25 cellular contexts compared by ENCODE assay signal in genomic region chr22:32905400-32905799, GRCh38.
DNase-seq lines count a peak whose midpoint lies in the region; ATAC-seq and TF ChIP-seq lines count a peak whose summit lies in the region.
"Had no signal": no experiment of that assay in that cellular context is flagged by ENCODE, and none has a peak within 500 bp of the region (broad histone marks: within the 10 kb centered on the region; RNA-seq: fewer than 3 reads in every experiment).

No MANE protein-coding gene starts in this region.

- no peaks in the 10 kb centered on the region for H3K36me3 ChIP-seq in PC-9 (ENCODE audit: low read depth)
- H3K36me3 ChIP-seq: breast epithelium, Peyer's patch, upper lobe of left lung had no signal

- H3K4me3 ChIP-seq in retinal pigment epithelial cell (ENCODE audit: low read length) (no peak overlapping the region), PC-9 (no peak overlapping the region)
- H3K4me3 ChIP-seq: breast epithelium, Peyer's patch, SK-N-MC, upper lobe of left lung had no signal

- no peaks in the 10 kb centered on the region for H3K9me2 ChIP-seq in PC-9 (ENCODE audit: insufficient read depth)

- no peak overlapping the region for H3K27ac ChIP-seq in PC-9
- H3K27ac ChIP-seq: breast epithelium, Peyer's patch, SK-N-MC, upper lobe of left lung had no signal

- no TSS peak for BruUV-seq in PC-9 (replicated peaks; lab: Mats Ljungman, UMichigan)

- peak overlapping the region in 1 of 5 experiments; percentile 23 for H3K4me3 Mint-ChIP-seq in brain
- H3K4me3 Mint-ChIP-seq in activated CD8-positive, alpha-beta T cell treated with anti-CD3 and anti-CD28 coated beads, Interleukin-2, amount 10 ng/mL, durations not matched to agents 7 days and 5 days: no peak overlapping the region
- H3K4me3 Mint-ChIP-seq: activated naive CD8-positive, alpha-beta T cell treated with anti-CD3 and anti-CD28 coated beads, Interleukin-2, amount 10 ng/mL, durations not matched to agents 7 days and 5 days; memory B cell; natural killer cell; stimulated activated naive CD8-positive, alpha-beta T cell treated with anti-CD3 and anti-CD28 coated beads, Interleukin-15, amount 100 ng/mL, for 72 hours had no signal

- H4K20me1 ChIP-seq in PC-9 (ENCODE audit: insufficient read depth): no peaks in the 10 kb centered on the region

- H3K4me2 ChIP-seq in PC-9: no peak overlapping the region

- no peaks in the 10 kb centered on the region for H3F3A ChIP-seq in PC-9 (ENCODE audit: insufficient read depth, low read depth)

- H3K9me3 ChIP-seq in PC-9 (ENCODE audit: insufficient read depth, low read depth): no peaks in the 10 kb centered on the region; the same call in 1 of the 2 replicates
- H3K9me3 ChIP-seq: breast epithelium, Peyer's patch, upper lobe of left lung had no signal

- no peaks in the 10 kb centered on the region for H3K9me3 Mint-ChIP-seq in brain
- H3K9me3 Mint-ChIP-seq in activated CD8-positive, alpha-beta T cell treated with anti-CD3 and anti-CD28 coated beads, Interleukin-2, amount 10 ng/mL, durations not matched to agents 7 days and 5 days (ENCODE audit: insufficient read depth): no peaks in the 10 kb centered on the region
- H3K9me3 Mint-ChIP-seq: activated naive CD8-positive, alpha-beta T cell treated with anti-CD3 and anti-CD28 coated beads, Interleukin-2, amount 10 ng/mL, durations not matched to agents 7 days and 5 days; activated T-helper 2 cell treated with anti-CD3 and anti-CD28 coated beads, Interferon-gamma antibody, Interleukin-2, Interleukin-4, amounts not matched to agents 10 μg/mL and 5 μg/mL and 100 μg/mL, durations not matched to agents 14 hours and 24 hours and 36 hours; memory B cell; natural killer cell; stimulated activated naive CD8-positive, alpha-beta T cell treated with anti-CD3 and anti-CD28 coated beads, Interleukin-15, amount 100 ng/mL, for 72 hours had no signal

- no peaks in the 10 kb centered on the region for H3K79me2 ChIP-seq in PC-9 (ENCODE audit: low read depth)

- H3K27ac Mint-ChIP-seq in brain: peak overlapping the region; percentile 52 to 87 (median 84)
- no peak overlapping the region for H3K27ac Mint-ChIP-seq in activated CD8-positive, alpha-beta T cell treated with anti-CD3 and anti-CD28 coated beads, Interleukin-2, amount 10 ng/mL, durations not matched to agents 7 days and 5 days
- H3K27ac Mint-ChIP-seq: activated naive CD8-positive, alpha-beta T cell treated with anti-CD3 and anti-CD28 coated beads, Interleukin-2, amount 10 ng/mL, durations not matched to agents 7 days and 5 days; activated T-helper 2 cell treated with anti-CD3 and anti-CD28 coated beads, Interferon-gamma antibody, Interleukin-2, Interleukin-4, amounts not matched to agents 10 μg/mL and 5 μg/mL and 100 μg/mL, durations not matched to agents 14 hours and 24 hours and 36 hours; memory B cell; natural killer cell; progenitor cell of endocrine pancreas had no signal

- POLR2A ChIA-PET in activated CD8-positive, alpha-beta T cell treated with anti-CD3 and anti-CD28 coated beads, Interleukin-2, amount 10 ng/mL, durations not matched to agents 7 days and 5 days (lab: Charles Lee): no interaction called here
- POLR2A ChIA-PET in PC-9 (lab: Charles Lee; ENCODE audit: unreplicated experiment): no interaction called here

- no peaks in the 10 kb centered on the region for H3K36me3 Mint-ChIP-seq in brain
- no peaks in the 10 kb centered on the region for H3K36me3 Mint-ChIP-seq in activated CD8-positive, alpha-beta T cell treated with anti-CD3 and anti-CD28 coated beads, Interleukin-2, amount 10 ng/mL, durations not matched to agents 7 days and 5 days (ENCODE audit: low read depth)
- H3K36me3 Mint-ChIP-seq: activated naive CD8-positive, alpha-beta T cell treated with anti-CD3 and anti-CD28 coated beads, Interleukin-2, amount 10 ng/mL, durations not matched to agents 7 days and 5 days; memory B cell; natural killer cell had no signal

- no peak overlapping the region for H2AFZ ChIP-seq in PC-9

- TF ChIP-seq CTCF in brain (conservative IDR thresholded peaks at IDR 0.05) (no peak), retinal pigment epithelial cell (conservative IDR thresholded peaks at IDR 0.05; ENCODE audit: low read depth, low read length) (no peak), PC-9 (conservative IDR thresholded peaks at IDR 0.05) (no peak)

- ATAC-seq in activated CD8-positive, alpha-beta T cell treated with anti-CD3 and anti-CD28 coated beads, Interleukin-2, amount 10 ng/mL, durations not matched to agents 7 days and 5 days: no peak
- ATAC-seq: natural killer cell; stimulated activated naive CD8-positive, alpha-beta T cell treated with anti-CD3 and anti-CD28 coated beads, Interleukin-15, amount 100 ng/mL, for 72 hours had no signal

- CTCF ChIA-PET in activated CD8-positive, alpha-beta T cell treated with anti-CD3 and anti-CD28 coated beads, Interleukin-2, amount 10 ng/mL, durations not matched to agents 7 days and 5 days (lab: Charles Lee): no interaction called here
- CTCF ChIA-PET in PC-9 (lab: Charles Lee): no interaction called here

- no peaks in the 10 kb centered on the region for H3K4me1 ChIP-seq in PC-9 (replicated peaks; ENCODE audit: insufficient read depth)
- H3K4me1 ChIP-seq: breast epithelium had no signal

- no peaks in the 10 kb centered on the region for H3K27me3 ChIP-seq in PC-9 (ENCODE audit: insufficient read depth, low read depth)
- H3K27me3 ChIP-seq: breast epithelium, Peyer's patch, upper lobe of left lung had no signal

- DNase-seq in SK-N-DZ (ENCODE audit: low spot score) (peak; percentile 45), left kidney (ENCODE audit: low read depth, low spot score) (peak; percentile 31), retinal pigment epithelial cell (ENCODE audit: low read depth) (peak; percentile 93), cerebellum (ENCODE audit: low spot score) (no peak), PC-9 (no peak)
- no peak for DNase-seq in activated CD8-positive, alpha-beta T cell treated with anti-CD3 and anti-CD28 coated beads, Interleukin-2, amount 10 ng/mL, durations not matched to agents 7 days and 5 days
- DNase-seq: activated naive CD8-positive, alpha-beta T cell treated with anti-CD3 and anti-CD28 coated beads, Interleukin-2, amount 10 ng/mL, durations not matched to agents 7 days and 5 days; AML-193; foreskin melanocyte; islet precursor cell; KG1; MV-4-11; natural killer cell; NCI-H1694 treated with DMSO at 0.1 percent for 48 hours; Peyer's patch; stimulated activated CD4-positive, alpha-beta T cell treated with anti-CD3 and anti-CD28 coated beads, Interleukin-4, amount 100 ng/mL, for 1 hour; stimulated activated naive CD8-positive, alpha-beta T cell treated with anti-CD3 and anti-CD28 coated beads, Interleukin-15, amount 100 ng/mL, for 72 hours; T-helper 9 cell; upper lobe of left lung had no signal

- intact Hi-C loops in PC-9 (cut with micrococcal nuclease; ENCODE audit: unreplicated experiment): no loop called here

- H3K27me3 Mint-ChIP-seq in brain: no peaks in the 10 kb centered on the region
- no peaks in the 10 kb centered on the region for H3K27me3 Mint-ChIP-seq in activated CD8-positive, alpha-beta T cell treated with anti-CD3 and anti-CD28 coated beads, Interleukin-2, amount 10 ng/mL, durations not matched to agents 7 days and 5 days (ENCODE audit: low read depth)
- H3K27me3 Mint-ChIP-seq: activated naive CD8-positive, alpha-beta T cell treated with anti-CD3 and anti-CD28 coated beads, Interleukin-2, amount 10 ng/mL, durations not matched to agents 7 days and 5 days; stimulated activated naive CD8-positive, alpha-beta T cell treated with anti-CD3 and anti-CD28 coated beads, Interleukin-15, amount 100 ng/mL, for 72 hours had no signal

- H3K4me1 Mint-ChIP-seq in brain: peaks cover 37% of the 10 kb centered on the region
- no peaks in the 10 kb centered on the region for H3K4me1 Mint-ChIP-seq in activated CD8-positive, alpha-beta T cell treated with anti-CD3 and anti-CD28 coated beads, Interleukin-2, amount 10 ng/mL, durations not matched to agents 7 days and 5 days (ENCODE audit: low read depth)
- H3K4me1 Mint-ChIP-seq: activated naive CD8-positive, alpha-beta T cell treated with anti-CD3 and anti-CD28 coated beads, Interleukin-2, amount 10 ng/mL, durations not matched to agents 7 days and 5 days; memory B cell; natural killer cell; stimulated activated naive CD8-positive, alpha-beta T cell treated with anti-CD3 and anti-CD28 coated beads, Interleukin-15, amount 100 ng/mL, for 72 hours had no signal

Comparison
In these comparisons a context has a peak if more than half of its experiments do, and no peak if none do; other contexts are left out.
1. DNase-seq: peak in SK-N-DZ (single experiment), left kidney (single experiment) and retinal pigment epithelial cell (single experiment); none in cerebellum (single experiment), activated CD8-positive, alpha-beta T cell treated with anti-CD3 and anti-CD28 coated beads, Interleukin-2, amount 10 ng/mL, durations not matched to agents 7 days and 5 days (single experiment) and PC-9 (0 of 2).